ENCODE assay signal across 22 cellular contexts in the genomic region with DNA sequence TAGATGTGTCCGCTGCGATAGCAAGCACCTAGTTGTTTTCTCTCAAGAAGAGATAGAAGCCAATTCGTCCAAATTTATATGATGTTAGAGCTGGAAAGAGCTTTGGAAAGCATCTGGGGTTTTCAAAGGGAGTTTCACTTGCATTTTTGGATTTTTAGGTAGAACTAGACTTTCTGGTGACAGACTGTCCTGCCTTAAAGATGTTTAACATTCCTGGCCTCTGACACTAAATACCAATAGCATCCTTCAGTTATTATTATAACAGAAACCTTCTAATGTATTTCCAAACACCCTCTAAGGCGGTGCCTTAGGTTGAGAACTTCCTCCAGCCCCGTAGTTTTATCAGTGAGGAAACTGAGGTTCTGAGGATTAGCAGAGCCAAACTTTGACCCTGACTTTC.
"Had no signal": no experiment of that assay in that cellular context is flagged by ENCODE, and none has a peak within 500 bp of the region (broad histone marks: within the 10 kb centered on the region; RNA-seq: fewer than 3 reads in every experiment).

No MANE protein-coding gene starts in this region.

- H3K27ac ChIP-seq: body of pancreas, foreskin keratinocyte, left lung, neutrophil, right lobe of liver, thoracic aorta, upper lobe of left lung, VCaP had no signal

- H3K4me1 ChIP-seq: body of pancreas, left lung, right lobe of liver, upper lobe of left lung had no signal

- H3K27me3 ChIP-seq: body of pancreas, foreskin keratinocyte, left lung, neutrophil, right lobe of liver, upper lobe of left lung had no signal

- H3K36me3 ChIP-seq: left lung, neutrophil, right lobe of liver, thoracic aorta, upper lobe of left lung had no signal

- DNase-seq: activated CD4-positive, alpha-beta memory T cell treated with anti-CD3 and anti-CD28 coated beads, Interleukin-2, amount 10 ng/mL, durations not matched to agents 7 days and 5 days; activated CD4-positive, alpha-beta T cell treated with anti-CD3 and anti-CD28 coated beads, Interleukin-2, amount 10 ng/mL, durations not matched to agents 24 days and 14 days; activated gamma-delta T cell; anterior cingulate cortex; body of pancreas; effector CD8-positive, alpha-beta T cell; erythroblast; foreskin keratinocyte; immature natural killer cell; left lung; midbrain; posterior cingulate gyrus; right lobe of liver; stimulated activated CD4-positive, alpha-beta T cell treated with anti-CD3 and anti-CD28 coated beads, Interleukin-15, amount 100 ng/mL, for 24 hours; stimulated activated CD4-positive, alpha-beta T cell treated with anti-CD3 and anti-CD28 coated beads, Interleukin-2, amount 100 ng/mL, for 48 hours; stimulated activated naive CD4-positive, alpha-beta T cell treated with Interleukin-2 at 50 U/mL for 16 hours; upper lobe of left lung had no signal

- H3K9me3 ChIP-seq: body of pancreas, left lung, neutrophil, right lobe of liver, thoracic aorta, upper lobe of left lung had no signal

- ATAC-seq: activated CD4-positive, CD25-positive, alpha-beta regulatory T cell treated with anti-CD3 and anti-CD28 coated beads, Interleukin-2, amount 50 U/mL, for 24 hours; body of pancreas; foreskin keratinocyte; left lung; right lobe of liver had no signal

- H3K4me2 ChIP-seq: smooth muscle cell had no signal

- H3K4me3 ChIP-seq: body of pancreas, left lung, right lobe of liver, smooth muscle cell, thoracic aorta, upper lobe of left lung had no signal
